2 cellular contexts compared by ENCODE assay signal in genomic region chr6:29444031-29444430, GRCh38. TPM values are rescaled to one million over a fixed set of nuclear protein-coding genes. Genes with fewer than 3 reads are reported as not detected.
"Had no signal": no experiment of that assay in that cellular context is flagged by ENCODE, and none has a peak within 500 bp of the region (broad histone marks: within the 10 kb centered on the region; RNA-seq: fewer than 3 reads in every experiment).

No MANE protein-coding gene starts in this region.

RNA-seq across cellular contexts. Expression of gene OR10C1, which starts 4.9 kb away (rescaled TPM):
- total RNA-seq: G401, GM12878 had no signal
- polyA plus RNA-seq: GM12878 had no signal

RNA-seq across cellular contexts. Expression of gene OR11A1, which starts 12.8 kb away (rescaled TPM):
- total RNA-seq: G401, GM12878 had no signal
- polyA plus RNA-seq: GM12878 had no signal

RNA-seq across cellular contexts. Expression of gene OR2H1, which starts 12.9 kb away (rescaled TPM):
- total RNA-seq: G401, GM12878 had no signal
- polyA plus RNA-seq: GM12878 had no signal

RNA-seq across cellular contexts. Expression of gene OR12D1, which starts 29.3 kb away (rescaled TPM):
- total RNA-seq: G401, GM12878 had no signal
- polyA plus RNA-seq: GM12878 had no signal

RNA-seq across cellular contexts. Expression of gene MAS1L, which starts 43.7 kb away (rescaled TPM):
- total RNA-seq: G401, GM12878 had no signal
- polyA plus RNA-seq: GM12878 had no signal
